ENCODE assay signal across 8 cellular contexts in the genomic region with DNA sequence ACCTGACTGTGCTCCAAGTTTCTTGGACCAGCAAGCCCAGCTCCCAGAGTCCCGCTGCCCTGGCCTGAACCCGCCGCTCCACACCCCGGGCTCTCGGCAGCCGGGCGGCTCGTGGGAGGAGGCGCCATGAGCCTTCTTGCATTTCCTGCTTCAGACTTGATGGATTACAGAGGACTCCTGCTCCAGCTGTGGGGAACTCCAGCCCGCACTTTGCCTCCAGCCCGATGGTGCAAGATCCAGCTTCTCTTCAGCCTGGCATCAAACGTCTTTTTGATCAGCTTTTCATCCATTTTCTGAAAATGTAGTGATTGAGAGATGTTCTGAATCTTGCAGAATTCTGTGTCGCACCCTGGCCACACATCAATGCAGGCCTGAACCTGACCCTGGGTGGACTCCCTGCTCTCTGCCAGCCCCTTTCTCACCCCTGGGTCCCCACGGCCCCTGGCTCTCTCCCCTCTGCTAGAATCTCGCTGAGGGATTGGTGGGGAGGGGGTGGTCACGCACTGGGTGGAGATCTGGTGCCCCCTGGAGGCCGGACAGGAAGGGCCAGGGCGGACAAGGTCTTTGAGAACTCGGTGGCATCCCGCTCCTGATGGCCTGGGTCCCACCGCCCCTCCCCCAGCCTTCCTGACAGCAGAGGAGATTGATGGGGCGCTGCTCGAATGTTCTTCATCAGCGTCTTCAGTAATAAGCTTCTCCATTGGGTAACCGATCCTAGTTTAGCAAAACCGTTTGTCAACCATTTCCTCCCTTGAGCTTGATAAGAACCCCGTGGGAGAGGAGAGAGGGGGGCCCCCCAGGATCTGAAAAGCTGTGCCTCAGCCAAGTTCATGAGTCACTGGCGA. TPM values are rescaled to one million over a fixed set of nuclear protein-coding genes. Genes with fewer than 3 reads are reported as not detected.
DNase-seq lines count a peak whose midpoint lies in the region; ATAC-seq and TF ChIP-seq lines count a peak whose summit lies in the region.

No MANE protein-coding gene starts in this region.

- H3K4me3 Mint-ChIP-seq in neural crest cell = peak overlapping the region; percentile 73
- H3K4me3 Mint-ChIP-seq in stimulated activated naive CD8-positive, alpha-beta T cell treated with anti-CD3 and anti-CD28 coated beads, Interleukin-15, Interleukin-2, amounts not matched to agents 100 ng/mL and 50 ng/mL, for 24 hours = peak overlapping the region; percentile 56

- H3K27ac ChIP-seq in RWPE2 (ENCODE audit: poor library complexity, severe bottlenecking) = no peak overlapping the region

- no peaks in the 10 kb centered on the region for H3K9me3 ChIP-seq in RWPE2 (ENCODE audit: severe bottlenecking)

- DNase-seq in DMS153 (lab: John Stamatoyannopoulos, UW) = peak; percentile 78
- peak; percentile 94 for DNase-seq in Jurkat, Clone E6-1 (ENCODE audit: low read depth, low spot score)
- DNase-seq in RWPE2 (ENCODE audit: low spot score) = no peak
- DNase-seq in activated gamma-delta T cell treated with Interleukin-2 at 50 U/mL for 16 hours = peak; percentile 73
- peak; percentile 86 to 93 for DNase-seq in foreskin fibroblast
- peak; percentile 94 for DNase-seq in neural crest cell (ENCODE audit: low read depth, low spot score)

- no peaks in the 10 kb centered on the region for H3K4me1 ChIP-seq in RWPE2 (ENCODE audit: insufficient read depth, poor library complexity, severe bottlenecking)

- H3K36me3 ChIP-seq in RWPE2 (ENCODE audit: low read depth) = no peaks in the 10 kb centered on the region

- peak; percentile 74 for TF ChIP-seq CTCF in RWPE2 (IDR thresholded peaks at IDR 0.05; ENCODE audit: poor library complexity, severe bottlenecking)
- peak; percentile 80 for TF ChIP-seq CTCF in foreskin fibroblast (IDR thresholded peaks at IDR 0.05; ENCODE audit: low read depth, low read length)
- TF ChIP-seq CTCF in neural crest cell (conservative IDR thresholded peaks at IDR 0.05) = peak; percentile 83

- no peaks in the 10 kb centered on the region for H3K9me3 Mint-ChIP-seq in neural crest cell
- H3K9me3 Mint-ChIP-seq in stimulated activated naive CD8-positive, alpha-beta T cell treated with anti-CD3 and anti-CD28 coated beads, Interleukin-15, Interleukin-2, amounts not matched to agents 100 ng/mL and 50 ng/mL, for 24 hours = no peaks in the 10 kb centered on the region

- ATAC-seq in RWPE2 (ENCODE audit: low read depth) = peak; percentile 55; the same call in 2 of the 3 replicates
- ATAC-seq in GM19452 (IDR thresholded peaks at IDR 0.05; ENCODE audit: unreplicated experiment) = no peak

- H3K27me3 Mint-ChIP-seq in neural crest cell (ENCODE audit: low read depth) = peaks cover 15% of the 10 kb centered on the region
- H3K27me3 Mint-ChIP-seq in stimulated activated naive CD8-positive, alpha-beta T cell treated with anti-CD3 and anti-CD28 coated beads, Interleukin-15, Interleukin-2, amounts not matched to agents 100 ng/mL and 50 ng/mL, for 24 hours = no peaks in the 10 kb centered on the region

- no peaks in the 10 kb centered on the region for H3K36me3 Mint-ChIP-seq in neural crest cell (ENCODE audit: low read depth)
- H3K36me3 Mint-ChIP-seq in stimulated activated naive CD8-positive, alpha-beta T cell treated with anti-CD3 and anti-CD28 coated beads, Interleukin-15, Interleukin-2, amounts not matched to agents 100 ng/mL and 50 ng/mL, for 24 hours (ENCODE audit: low read depth) = no peaks in the 10 kb centered on the region

- H3K4me3 ChIP-seq in Jurkat, Clone E6-1 (ENCODE audit: low read length) = peak overlapping the region; percentile 64
- H3K4me3 ChIP-seq in RWPE2 (ENCODE audit: severe bottlenecking) (no peak overlapping the region), foreskin fibroblast (ENCODE audit: low read depth in 1 of 2, low read length in 2 of 2) (peak overlapping the region; percentile 37 to 53)

- H3K4me1 Mint-ChIP-seq in neural crest cell = peaks cover 24% of the 10 kb centered on the region
- H3K4me1 Mint-ChIP-seq in stimulated activated naive CD8-positive, alpha-beta T cell treated with anti-CD3 and anti-CD28 coated beads, Interleukin-15, Interleukin-2, amounts not matched to agents 100 ng/mL and 50 ng/mL, for 24 hours (ENCODE audit: low read depth) = peaks cover 38% of the 10 kb centered on the region

- H3K27me3 ChIP-seq in RWPE2 (ENCODE audit: insufficient read depth, poor library complexity, severe bottlenecking) = no peaks in the 10 kb centered on the region

- peak overlapping the region; percentile 50 for H3K27ac Mint-ChIP-seq in neural crest cell (ENCODE audit: unreplicated experiment)
- H3K27ac Mint-ChIP-seq in stimulated activated naive CD8-positive, alpha-beta T cell treated with anti-CD3 and anti-CD28 coated beads, Interleukin-15, Interleukin-2, amounts not matched to agents 100 ng/mL and 50 ng/mL, for 24 hours = peak overlapping the region; percentile 68

RNA-seq across cellular contexts. Expression of a gene that starts 12.1 kb away (rescaled TPM):
- 0.15 TPM for polyA plus RNA-seq in Jurkat, Clone E6-1 (2012; ENCODE audit: insufficient read depth, insufficient read length)
- total RNA-seq in neural crest cell = 0.07 TPM in 1 of 2 replicates, not detected in the other
